In genomic region chr16:25031441-25032307, GRCh38 we compare ENCODE assay signal across 1 cellular context.
TF ChIP-seq lines count a peak whose summit lies in the region.

No MANE protein-coding gene starts in this region.

TF ChIP-seq in HepG2, 621 proteins besides CTCF, POLR2A, EP300 and RAD21 (continued from another document and continues in another):
- TF ChIP-seq E2F2 (CRISPR knock-in tag; IDR thresholded peaks at IDR 0.05; ENCODE audit: borderline replicate concordance), result no peak
- TF ChIP-seq TRAFD1 (CRISPR knock-in tag; IDR thresholded peaks at IDR 0.05; ENCODE audit: borderline replicate concordance), result no peak; the same call in 1 of the 2 replicates
- TF ChIP-seq PHB2 (IDR thresholded peaks at IDR 0.05; ENCODE audit: partially characterized antibody), result no peak
- no peak for TF ChIP-seq SMARCE1 (IDR thresholded peaks at IDR 0.05; ENCODE audit: borderline replicate concordance)
- peak; percentile 76; the same call in 1 of the 2 replicates for TF ChIP-seq KLF15 (CRISPR knock-in tag; IDR thresholded peaks at IDR 0.05; ENCODE audit: borderline replicate concordance)
- no peak; the same call in 1 of the 2 replicates for TF ChIP-seq ZNF567 (CRISPR knock-in tag; IDR thresholded peaks at IDR 0.05; ENCODE audit: borderline replicate concordance)
- 0 out of 2 replicates have a peak, but pooled peaks have one; percentile 45 for TF ChIP-seq ZNF451 (CRISPR knock-in tag; IDR thresholded peaks at IDR 0.05)
- no peak for TF ChIP-seq RCOR2 (CRISPR knock-in tag; IDR thresholded peaks at IDR 0.05)
- 0 out of 2 replicates have a peak, but pooled peaks have one; percentile 46 for TF ChIP-seq IRF1 (CRISPR knock-in tag; IDR thresholded peaks at IDR 0.05; ENCODE audit: low read depth)
- TF ChIP-seq RFXAP (CRISPR knock-in tag; IDR thresholded peaks at IDR 0.05; ENCODE audit: borderline replicate concordance), result no peak
- TF ChIP-seq ZNF503 (CRISPR knock-in tag; IDR thresholded peaks at IDR 0.05), result no peak
- TF ChIP-seq AGO1 (IDR thresholded peaks at IDR 0.05; ENCODE audit: low read depth, low read length, poor library complexity, severe bottlenecking), result peak; percentile 46
- TF ChIP-seq ZNF597 (CRISPR knock-in tag; IDR thresholded peaks at IDR 0.05), result no peak
- 0 out of 2 replicates have a peak, but pooled peaks have one; percentile 31 for TF ChIP-seq ZNF20 (CRISPR knock-in tag; IDR thresholded peaks at IDR 0.05)
- TF ChIP-seq KLF6 (CRISPR knock-in tag; IDR thresholded peaks at IDR 0.05), result no peak; the same call in 1 of the 2 replicates
- TF ChIP-seq SALL1 (CRISPR knock-in tag; IDR thresholded peaks at IDR 0.05), result peak; percentile 90
- 0 out of 2 replicates have a peak, but pooled peaks have one; percentile 11 for TF ChIP-seq SSRP1 (CRISPR knock-in tag; IDR thresholded peaks at IDR 0.05)
- TF ChIP-seq ZBTB1 (CRISPR knock-in tag; IDR thresholded peaks at IDR 0.05; ENCODE audit: borderline replicate concordance), result no peak
- no peak; the same call in 1 of the 2 replicates for TF ChIP-seq RBAK (CRISPR knock-in tag; IDR thresholded peaks at IDR 0.05)
- no peak for TF ChIP-seq ZNF572 (CRISPR knock-in tag; IDR thresholded peaks at IDR 0.05)
- TF ChIP-seq TCF7 (IDR thresholded peaks at IDR 0.05; ENCODE audit: low read depth), result no peak
- TF ChIP-seq FOXM1 (CRISPR knock-in tag; IDR thresholded peaks at IDR 0.05), result no peak
- no peak for TF ChIP-seq ZNF549 (CRISPR knock-in tag; IDR thresholded peaks at IDR 0.05)
- 0 out of 2 replicates have a peak, but pooled peaks have one; percentile 57 for TF ChIP-seq ZMAT3 (CRISPR knock-in tag; conservative IDR thresholded peaks at IDR 0.05)
- peak; percentile 91 for TF ChIP-seq NFYB (CRISPR knock-in tag; IDR thresholded peaks at IDR 0.05)
- TF ChIP-seq MBD4 (IDR thresholded peaks at IDR 0.05; ENCODE audit: borderline replicate concordance, low read length), result no peak
- peak; percentile 54; the same call in 1 of the 2 replicates for TF ChIP-seq ZSCAN12 (CRISPR knock-in tag; IDR thresholded peaks at IDR 0.05)
- no peak for TF ChIP-seq SAFB2 (CRISPR knock-in tag; IDR thresholded peaks at IDR 0.05; ENCODE audit: borderline replicate concordance, low read depth)
- TF ChIP-seq SP2 (CRISPR knock-in tag; IDR thresholded peaks at IDR 0.05), result peak; percentile 87
- TF ChIP-seq CENPT (CRISPR knock-in tag; IDR thresholded peaks at IDR 0.05; ENCODE audit: low read depth), result no peak
- no peak for TF ChIP-seq SRSF1 (optimal IDR thresholded peaks at IDR 0.05; ENCODE audit: low read depth, low read length)
- no peak for TF ChIP-seq EZH2 (conservative IDR thresholded peaks at IDR 0.05; ENCODE audit: low read depth, low read length)
- no peak for TF ChIP-seq SETDB1 (CRISPR knock-in tag; IDR thresholded peaks at IDR 0.05; ENCODE audit: borderline replicate concordance)
- peak; percentile 68 for TF ChIP-seq HNRNPLL (IDR thresholded peaks at IDR 0.05; ENCODE audit: low read depth, low read length, poor library complexity, severe bottlenecking)
- TF ChIP-seq ZNF605 (CRISPR knock-in tag; IDR thresholded peaks at IDR 0.05), result peak; percentile 57; the same call in 1 of the 2 replicates
- no peak for TF ChIP-seq NFAT5 (CRISPR knock-in tag; IDR thresholded peaks at IDR 0.05)
- TF ChIP-seq MIXL1 (CRISPR knock-in tag; IDR thresholded peaks at IDR 0.05), result no peak
- TF ChIP-seq SP5 (CRISPR knock-in tag; IDR thresholded peaks at IDR 0.05; ENCODE audit: borderline replicate concordance, low read depth), result no peak
- peak; percentile 68 for TF ChIP-seq RBFOX2 (IDR thresholded peaks at IDR 0.05; ENCODE audit: low read depth, low read length)
- peak; percentile 72; the same call in 1 of the 2 replicates for TF ChIP-seq TEAD2 (CRISPR knock-in tag; IDR thresholded peaks at IDR 0.05)
- TF ChIP-seq MIER3 (CRISPR knock-in tag; IDR thresholded peaks at IDR 0.05; ENCODE audit: borderline replicate concordance), result no peak; the same call in 1 of the 2 replicates
- TF ChIP-seq ZNF512B (CRISPR knock-in tag; IDR thresholded peaks at IDR 0.05; ENCODE audit: borderline replicate concordance), result no peak
- peak; percentile 85; the same call in 1 of the 2 replicates for TF ChIP-seq ZNF552 (CRISPR knock-in tag; IDR thresholded peaks at IDR 0.05; ENCODE audit: borderline replicate concordance)
- TF ChIP-seq DMTF1 (CRISPR knock-in tag; IDR thresholded peaks at IDR 0.05), result no peak
- TF ChIP-seq ADNP (CRISPR knock-in tag; IDR thresholded peaks at IDR 0.05), result no peak
- no peak for TF ChIP-seq IRX3 (CRISPR knock-in tag; IDR thresholded peaks at IDR 0.05; ENCODE audit: borderline replicate concordance, low read depth)
- TF ChIP-seq IRF9 (CRISPR knock-in tag; IDR thresholded peaks at IDR 0.05; ENCODE audit: borderline replicate concordance), result no peak
- TF ChIP-seq ZNF737 (CRISPR knock-in tag; IDR thresholded peaks at IDR 0.05; ENCODE audit: borderline replicate concordance), result no peak
